16 cellular contexts compared by ENCODE assay signal in genomic region chr10:71828702-71829101, GRCh38. TPM values are rescaled to one million over a fixed set of nuclear protein-coding genes. Genes with fewer than 3 reads are reported as not detected.
DNase-seq lines count a peak whose midpoint lies in the region; ATAC-seq and TF ChIP-seq lines count a peak whose summit lies in the region.
"Had no signal": no experiment of that assay in that cellular context is flagged by ENCODE, and none has a peak within 500 bp of the region (broad histone marks: within the 10 kb centered on the region; RNA-seq: fewer than 3 reads in every experiment).

No MANE protein-coding gene starts in this region.

- 92 to 98% (median 95%) methylated on average over 7 of the region's 7 CpGs for WGBS in spleen, 5 donors

- TF ChIP-seq POLR2A in spleen (IDR thresholded peaks at IDR 0.05), result no peak

- ATAC-seq in GM19324 (IDR thresholded peaks at IDR 0.05; ENCODE audit: low FRiP score, unreplicated experiment), result no peak
- no peak for ATAC-seq in HG03342 (IDR thresholded peaks at IDR 0.05; ENCODE audit: unreplicated experiment)
- ATAC-seq: CD8-positive, alpha-beta T cell had no signal

- no peak for DNase-seq in CD14-positive monocyte (ENCODE audit: low spot score)
- DNase-seq in spleen, result peak; percentile 63
- no peak for DNase-seq in occipital lobe (lab: John Stamatoyannopoulos, UW)
- DNase-seq: CD8-positive, alpha-beta T cell; COR-L47; DMS153; DMS79 treated with DMSO at 0.1 percent for 48 hours; EL had no signal

- H3K27me3 ChIP-seq in mononuclear cell (ENCODE audit: insufficient read depth, low read length) (no peaks in the 10 kb centered on the region), spleen (replicated peaks in 1 of 7) (no peaks in the 10 kb centered on the region)

- H3K9me3 ChIP-seq in mononuclear cell (ENCODE audit: low read depth, low read length) (no peaks in the 10 kb centered on the region), spleen (no peaks in the 10 kb centered on the region)
- H3K9me3 ChIP-seq: HAP-1 had no signal

- H3K27me3 Mint-ChIP-seq in CD14-positive monocyte (ENCODE audit: low read depth in 3 of 3), result no peaks in the 10 kb centered on the region
- H3K27me3 Mint-ChIP-seq: B cell had no signal

- no peak for TF ChIP-seq CTCF in CD14-positive monocyte (IDR thresholded peaks at IDR 0.05)
- TF ChIP-seq CTCF in spleen (IDR thresholded peaks at IDR 0.05 in 8 of 11, conservative IDR thresholded peaks at IDR 0.05 in 3 of 11), result no peak

- H3K4me1 ChIP-seq in mononuclear cell (ENCODE audit: insufficient read depth, low read length) (peaks cover 70% of the 10 kb centered on the region), spleen (peaks cover 10 to 70% (median 29%) of the 10 kb centered on the region in 6 donors)
- H3K4me1 ChIP-seq: HAP-1 had no signal

- H3K4me3 Mint-ChIP-seq in CD14-positive monocyte, result peak overlapping the region; percentile 27 to 35
- H3K4me3 Mint-ChIP-seq: B cell; CD8-positive, alpha-beta T cell had no signal

- H3K27ac Mint-ChIP-seq in CD14-positive monocyte, result peak overlapping the region; percentile 79 to 97 (median 95)
- H3K27ac Mint-ChIP-seq: CD8-positive, alpha-beta T cell had no signal

- H3K4me1 Mint-ChIP-seq in CD14-positive monocyte, result peaks cover 76% of the 10 kb centered on the region

- intact Hi-C loops in CD14-positive monocyte (cut with micrococcal nuclease) (no loop called here), spleen (cut with DNase I; ENCODE audit: low total_unique reads) (no loop called here)

- H3K27ac ChIP-seq in cingulate gyrus (ENCODE audit: low read depth, low read length) (peak overlapping the region; percentile 4), spleen (peak overlapping the region in 7 of 8 donors; percentile 20 to 87 (median 75))
- H3K27ac ChIP-seq: C4-2B had no signal

- peaks cover 5 to 22% (median 11%) of the 10 kb centered on the region in 7 donors for H3K9me3 Mint-ChIP-seq in CD14-positive monocyte
- H3K9me3 Mint-ChIP-seq: CD8-positive, alpha-beta T cell had no signal

- H3K36me3 ChIP-seq in spleen, result peaks cover 7 to 100% (median 91%) of the 10 kb centered on the region in 6 donors

- H3K36me3 Mint-ChIP-seq in CD14-positive monocyte, result peaks cover 91 to 99% of the 10 kb centered on the region in 2 donors

- H3K4me3 ChIP-seq in mononuclear cell (ENCODE audit: low read length) (peak overlapping the region; percentile 14), spleen (peak overlapping the region in 2 of 8 donors; percentile 12 to 40)
- H3K4me3 ChIP-seq: HAP-1 had no signal

RNA-seq across cellular contexts. Expression of gene PSAP, which starts 22.3 kb away (rescaled TPM):
- polyA plus RNA-seq in CD14-positive monocyte (1,000 to 10,000 TPM; 7,346 to 8,673 TPM), spleen (100 to 1,000 TPM; 363 to 690 (median 437) TPM)
- total RNA-seq in mononuclear cell (1,522 TPM), spleen (1,000 to 10,000 TPM; 1,269 to 1,826 (median 1,507) TPM), occipital lobe (385 TPM)

RNA-seq across cellular contexts. Expression of gene VSIR, which starts 55.4 kb away (rescaled TPM):
- 1,000 to 10,000 TPM in 1 of 2 donors, 100 to 1,000 TPM in 1; 801 to 1,133 TPM for polyA plus RNA-seq in CD14-positive monocyte
- 240 TPM for total RNA-seq in mononuclear cell
- 100 to 1,000 TPM; 202 to 512 (median 313) TPM for total RNA-seq in spleen
- polyA plus RNA-seq in spleen, result 10 to 100 TPM; 34.5 to 84.3 (median 50.4) TPM
- 8.1 TPM for total RNA-seq in occipital lobe
- total RNA-seq: H1 had no signal

Comparison
In these comparisons a context has a peak if more than half of its experiments do, and no peak if none do; other contexts are left out.
1. RNA of gene VSIR, which starts 55.4 kb away (total RNA-seq): 202 to 512 TPM in spleen and 240 TPM in mononuclear cell (single experiment); 8.1 TPM in occipital lobe (single experiment); every median in the first group is over 10 times any median in the second.